Comparison of ENCODE assay signal across 8 cellular contexts in genomic region chr5:148740966-148741742, GRCh38.
A peak's percentile ranks its signal among the peaks of the same experiment; 100 is the strongest.
DNase-seq lines count a peak whose midpoint lies in the region; ATAC-seq and TF ChIP-seq lines count a peak whose summit lies in the region.

No MANE protein-coding gene starts in this region.

- TF ChIP-seq POLR2A in testis (IDR thresholded peaks at IDR 0.05) = no peak

- H3K4me1 ChIP-seq in testis = no peaks in the 10 kb centered on the region

- H3K9me3 ChIP-seq in testis = no peaks in the 10 kb centered on the region

- DNase-seq in EH (ENCODE audit: low read depth) (peak; percentile 79), HCEC 1CT (peak; percentile 76), NCI-H226 (peak; percentile 38), brain microvascular endothelial cell (peak; percentile 52), iris pigment epithelial cell (ENCODE audit: low read depth) (peak; percentile 69), testis (no peak), mesenteric fat pad (ENCODE audit: low spot score) (no peak)

- in situ Hi-C loops in brain microvascular endothelial cell (cut with HindIII; ENCODE audit: low pct_ligation_motif_present, low sequenced_read_pairs) = loop anchor here (25.0 kb wide), 2 partner anchors 304 to 371 kb away; no protein-coding TSS in a partner anchor

- TF ChIP-seq CTCF in brain microvascular endothelial cell (IDR thresholded peaks at IDR 0.05; ENCODE audit: low read depth, low read length, missing control alignments) (peak; percentile 58), testis (IDR thresholded peaks at IDR 0.05) (peak; percentile 70 to 77 (median 73))

- intact Hi-C loops in testis (cut with DNase I; ENCODE audit: low total_unique reads) = no loop called here

- H3K27me3 ChIP-seq in brain microvascular endothelial cell (replicated peaks) = no peaks in the 10 kb centered on the region
- H3K27me3 ChIP-seq in testis = no peaks in the 10 kb centered on the region

- H3K36me3 ChIP-seq in brain microvascular endothelial cell (replicated peaks) (no peaks in the 10 kb centered on the region), testis (ENCODE audit: low read depth, missing control alignments) (no peaks in the 10 kb centered on the region)

- H3K4me3 ChIP-seq in brain microvascular endothelial cell (ENCODE audit: low read depth, low read length) = no peak overlapping the region
- H3K4me3 ChIP-seq in testis = no peak overlapping the region

- ATAC-seq in GM18858 (IDR thresholded peaks at IDR 0.05; ENCODE audit: unreplicated experiment) = no peak

- H3K27ac ChIP-seq in brain microvascular endothelial cell (no peak overlapping the region), testis (no peak overlapping the region)

- 55 to 57% methylated on average over 9 of the region's 9 CpGs for WGBS in testis, 2 donors

Comparison
In these comparisons a context has a peak if more than half of its experiments do, and no peak if none do; other contexts are left out.
1. DNase-seq: peak in EH (single experiment), HCEC 1CT (single experiment), NCI-H226 (single experiment), brain microvascular endothelial cell (single experiment) and iris pigment epithelial cell (single experiment); none in testis (single experiment) and mesenteric fat pad (single experiment).